8 cellular contexts compared by ENCODE assay signal in genomic region chr14:76924363-76925151, GRCh38.
A peak's percentile ranks its signal among the peaks of the same experiment; 100 is the strongest.
DNase-seq lines count a peak whose midpoint lies in the region; ATAC-seq and TF ChIP-seq lines count a peak whose summit lies in the region.

No MANE protein-coding gene starts in this region.

- peaks cover 7% of the 10 kb centered on the region for H3K27me3 Mint-ChIP-seq in brain

- peak overlapping the region; percentile 96 to 100 (median 99) for H3K27ac Mint-ChIP-seq in brain

- ATAC-seq in HG03175 (IDR thresholded peaks at IDR 0.05; ENCODE audit: unreplicated experiment) (peak; percentile 40), HG03521 (IDR thresholded peaks at IDR 0.05; ENCODE audit: unreplicated experiment) (no peak), GM21529 (IDR thresholded peaks at IDR 0.05; ENCODE audit: unreplicated experiment) (no peak)

- H3K4me1 Mint-ChIP-seq in brain: peaks cover 100% of the 10 kb centered on the region

- H3K36me3 Mint-ChIP-seq in brain: no peaks in the 10 kb centered on the region

- DNase-seq in NCI-H345 treated with DMSO at 0.1 percent for 48 hours (lab: John Stamatoyannopoulos, UW; ENCODE audit: unreplicated experiment) (peak; percentile 86), nucleus accumbens (lab: John Stamatoyannopoulos, UW) (peak in 49 of 56 donors; percentile 13 to 90 (median 54)), SKM-1 treated with dmso at 0.1 percent for 144 hours (lab: John Stamatoyannopoulos, UW; ENCODE audit: unreplicated experiment) (no peak), GF-D8 (lab: John Stamatoyannopoulos, UW) (no peak)

- peak overlapping the region; percentile 11 to 77 (median 73) for H3K4me3 Mint-ChIP-seq in brain

- H3K9me3 Mint-ChIP-seq in brain: peaks cover 0 to 7% (median 0%) of the 10 kb centered on the region in 5 experiments

- TF ChIP-seq CTCF in brain (conservative IDR thresholded peaks at IDR 0.05): no peak

Comparison
In these comparisons a context has a peak if more than half of its experiments do, and no peak if none do; other contexts are left out.
1. DNase-seq: peak in NCI-H345 treated with DMSO at 0.1 percent for 48 hours (single experiment) and nucleus accumbens (49 of 56); none in SKM-1 treated with dmso at 0.1 percent for 144 hours (single experiment) and GF-D8 (single experiment).